In genomic region chr14:58200480-58200841, GRCh38 we compare ENCODE assay signal across 8 cellular contexts. TPM values are rescaled to one million over a fixed set of nuclear protein-coding genes. Genes with fewer than 3 reads are reported as not detected.
A peak's percentile ranks its signal among the peaks of the same experiment; 100 is the strongest.
DNase-seq lines count a peak whose midpoint lies in the region; ATAC-seq and TF ChIP-seq lines count a peak whose summit lies in the region.

No MANE protein-coding gene starts in this region.

- ATAC-seq in HG03159 (IDR thresholded peaks at IDR 0.05; ENCODE audit: unreplicated experiment) (peak; percentile 19), HG03378 (IDR thresholded peaks at IDR 0.05; ENCODE audit: unreplicated experiment) (no peak)

- H3K27ac Mint-ChIP-seq in T-helper 2 cell treated with Interferon-gamma antibody and Interleukin-4, amounts not matched to agents 5 μg/mL and 100 μg/mL, for 36 hours: peak overlapping the region; percentile 93

- H3K9ac ChIP-seq in liver (ENCODE audit: low read depth in 1 of 2, low read length in 2 of 2): peak overlapping the region; percentile 86 to 92

- H3K4me3 ChIP-seq in astrocyte of the cerebellum (ENCODE audit: low read depth, low read length) (peak overlapping the region; percentile 81), liver (ENCODE audit: low read depth in 1 of 3, low read length in 3 of 3) (peak overlapping the region; percentile 78 to 88 (median 86)), tibial artery (peak overlapping the region; percentile 79 to 86)

- peaks cover 5% of the 10 kb centered on the region for H3K36me3 Mint-ChIP-seq in T-helper 2 cell treated with Interferon-gamma antibody and Interleukin-4, amounts not matched to agents 5 μg/mL and 100 μg/mL, for 36 hours (ENCODE audit: low read depth)

- H3K27me3 Mint-ChIP-seq in T-helper 2 cell treated with Interferon-gamma antibody and Interleukin-4, amounts not matched to agents 5 μg/mL and 100 μg/mL, for 36 hours (ENCODE audit: low read depth): peaks cover 6% of the 10 kb centered on the region

- H3K9me3 ChIP-seq in liver (ENCODE audit: control insufficient read depth in 4 of 4, low read length in 3 of 4) (no peaks in the 10 kb centered on the region), tibial artery (no peaks in the 10 kb centered on the region)

- no peak for DNase-seq in T-helper 2 cell treated with Interferon-gamma antibody and Interleukin-4, amounts not matched to agents 5 μg/mL and 100 μg/mL, for 36 hours (ENCODE audit: low spot score)
- no peak for DNase-seq in T-helper 2 cell
- no peak for DNase-seq in astrocyte of the cerebellum (ENCODE audit: low read depth)
- DNase-seq in tibial artery: no peak
- no peak for DNase-seq in GM03348 (ENCODE audit: low spot score)

- peaks cover 18% of the 10 kb centered on the region for H3K4me1 Mint-ChIP-seq in T-helper 2 cell treated with Interferon-gamma antibody and Interleukin-4, amounts not matched to agents 5 μg/mL and 100 μg/mL, for 36 hours (ENCODE audit: low read depth)

- in situ Hi-C loops in astrocyte of the cerebellum (cut with HindIII; ENCODE audit: low sequenced_read_pairs): loop anchor here (5.0 kb wide), 1 partner anchor 88 kb away; no protein-coding TSS in a partner anchor

- TF ChIP-seq RAD21 in liver (IDR thresholded peaks at IDR 0.05): no peak

- H3K4me3 Mint-ChIP-seq in T-helper 2 cell treated with Interferon-gamma antibody and Interleukin-4, amounts not matched to agents 5 μg/mL and 100 μg/mL, for 36 hours: peak overlapping the region; percentile 89

- no peak for TF ChIP-seq CTCF in astrocyte of the cerebellum (IDR thresholded peaks at IDR 0.05; ENCODE audit: low read depth, low read length, missing control alignments)
- TF ChIP-seq CTCF in liver (IDR thresholded peaks at IDR 0.05; ENCODE audit: low read depth, low read length, missing input control): no peak
- TF ChIP-seq CTCF in tibial artery (IDR thresholded peaks at IDR 0.05): no peak

- H3K27me3 ChIP-seq in liver (ENCODE audit: control insufficient read depth in 4 of 4, insufficient read depth in 4 of 4, low read length in 3 of 4) (no peaks in the 10 kb centered on the region), tibial artery (no peaks in the 10 kb centered on the region)

- H3K36me3 ChIP-seq in liver (ENCODE audit: control insufficient read depth in 4 of 4, insufficient read depth in 3 of 4, low read depth in 1 of 4, low read length in 3 of 4): no peaks in the 10 kb centered on the region
- peaks cover 0 to 19% (median 6%) of the 10 kb centered on the region in 3 donors for H3K36me3 ChIP-seq in tibial artery

- under 1% methylated on average over 11 of the region's 11 CpGs for WGBS in liver

- peak overlapping the region; percentile 20 to 88 for H3K27ac ChIP-seq in liver (ENCODE audit: low read depth in 1 of 2, low read length in 2 of 2)
- H3K27ac ChIP-seq in tibial artery: peak overlapping the region; percentile 88 to 93

- intact Hi-C loops in tibial artery (cut with DNase I; ENCODE audit: low total_unique reads): no loop called here

- peaks cover 5 to 21% (median 12%) of the 10 kb centered on the region in 4 donors for H3K4me1 ChIP-seq in liver (ENCODE audit: control insufficient read depth in 4 of 4, insufficient read depth in 4 of 4, low read length in 3 of 4)
- H3K4me1 ChIP-seq in tibial artery: peaks cover 0 to 29% (median 13%) of the 10 kb centered on the region in 4 donors

- H3K9me3 Mint-ChIP-seq in T-helper 2 cell treated with Interferon-gamma antibody and Interleukin-4, amounts not matched to agents 5 μg/mL and 100 μg/mL, for 36 hours: no peaks in the 10 kb centered on the region

TF ChIP-seq in liver, 16 proteins besides CTCF, POLR2A, EP300 and RAD21:
- TF ChIP-seq JUND (IDR thresholded peaks at IDR 0.05): no peak
- no peak for TF ChIP-seq MAX (IDR thresholded peaks at IDR 0.05)
- TF ChIP-seq FOXA2 (IDR thresholded peaks at IDR 0.05): no peak
- no peak for TF ChIP-seq YY1 (IDR thresholded peaks at IDR 0.05)

RNA-seq across cellular contexts. Expression of gene ACTR10, which starts 0.5 kb away (rescaled TPM):
- total RNA-seq in liver: 10 to 100 TPM; 19.2 to 29.7 TPM
- polyA plus RNA-seq in liver: 10 to 100 TPM; 20.6 to 42.0 TPM

RNA-seq across cellular contexts. Expression of gene PSMA3, which starts 44.2 kb away (rescaled TPM):
- total RNA-seq in liver: 100 to 1,000 TPM in 1 of 2 donors, 10 to 100 TPM in 1; 54.6 to 120 TPM
- polyA plus RNA-seq in liver: 100 to 1,000 TPM; 106 to 192 TPM

RNA-seq across cellular contexts. Expression of gene ARMH4, which starts 48.4 kb away (rescaled TPM):
- total RNA-seq in liver: 1 to 10 TPM in 1 of 2 donors, under 1 TPM in 1; 0.67 to 3.2 TPM
- under 1 TPM; 0.38 to 0.40 TPM for polyA plus RNA-seq in liver
